1 cellular context compared by ENCODE assay signal in the genomic region with DNA sequence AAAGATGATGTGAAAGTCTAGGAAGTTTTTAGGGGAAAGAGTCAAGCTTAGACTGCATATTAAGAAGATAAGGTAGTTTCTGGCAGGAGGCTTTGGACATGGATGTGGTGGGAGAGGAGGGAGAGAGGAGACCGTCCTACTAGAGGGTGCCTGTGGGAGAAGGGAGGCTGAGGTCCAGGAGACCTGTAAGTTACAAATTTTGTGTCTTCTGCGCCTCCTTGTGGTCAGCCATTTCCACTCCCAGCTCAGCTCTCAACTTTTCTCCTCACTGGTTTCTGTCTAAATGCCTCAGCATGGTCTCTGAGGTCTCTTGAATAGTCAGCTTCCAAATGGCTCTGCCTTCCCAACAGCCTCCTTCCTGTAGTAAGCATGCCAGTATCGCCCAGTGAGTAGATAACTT.
TF ChIP-seq lines count a peak whose summit lies in the region.

No MANE protein-coding gene starts in this region.

TF ChIP-seq in HCT116, 20 proteins besides CTCF, POLR2A, EP300 and RAD21 (continued from another document):
- no peak for TF ChIP-seq EZH2phosphoT487 (IDR thresholded peaks at IDR 0.05; ENCODE audit: borderline replicate concordance)
- TF ChIP-seq, protein P1, sequence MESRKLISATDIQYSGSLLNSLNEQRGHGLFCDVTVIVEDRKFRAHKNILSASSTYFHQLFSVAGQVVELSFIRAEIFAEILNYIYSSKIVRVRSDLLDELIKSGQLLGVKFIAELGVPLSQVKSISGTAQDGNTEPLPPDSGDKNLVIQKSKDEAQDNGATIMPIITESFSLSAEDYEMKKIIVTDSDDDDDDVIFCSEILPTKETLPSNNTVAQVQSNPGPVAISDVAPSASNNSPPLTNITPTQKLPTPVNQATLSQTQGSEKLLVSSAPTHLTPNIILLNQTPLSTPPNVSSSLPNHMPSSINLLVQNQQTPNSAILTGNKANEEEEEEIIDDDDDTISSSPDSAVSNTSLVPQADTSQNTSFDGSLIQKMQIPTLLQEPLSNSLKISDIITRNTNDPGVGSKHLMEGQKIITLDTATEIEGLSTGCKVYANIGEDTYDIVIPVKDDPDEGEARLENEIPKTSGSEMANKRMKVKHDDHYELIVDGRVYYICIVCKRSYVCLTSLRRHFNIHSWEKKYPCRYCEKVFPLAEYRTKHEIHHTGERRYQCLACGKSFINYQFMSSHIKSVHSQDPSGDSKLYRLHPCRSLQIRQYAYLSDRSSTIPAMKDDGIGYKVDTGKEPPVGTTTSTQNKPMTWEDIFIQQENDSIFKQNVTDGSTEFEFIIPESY (IDR thresholded peaks at IDR 0.05; ENCODE audit: extremely low read depth, insufficient replicate concordance, low read length): no peak
- TF ChIP-seq SIN3A (IDR thresholded peaks at IDR 0.05; ENCODE audit: low read depth): no peak
- no peak for TF ChIP-seq FOSL1 (IDR thresholded peaks at IDR 0.05; ENCODE audit: low read depth)
- no peak for TF ChIP-seq POLR2AphosphoS5 (IDR thresholded peaks at IDR 0.05; ENCODE audit: low read depth, low read length)
